In the genomic region with DNA sequence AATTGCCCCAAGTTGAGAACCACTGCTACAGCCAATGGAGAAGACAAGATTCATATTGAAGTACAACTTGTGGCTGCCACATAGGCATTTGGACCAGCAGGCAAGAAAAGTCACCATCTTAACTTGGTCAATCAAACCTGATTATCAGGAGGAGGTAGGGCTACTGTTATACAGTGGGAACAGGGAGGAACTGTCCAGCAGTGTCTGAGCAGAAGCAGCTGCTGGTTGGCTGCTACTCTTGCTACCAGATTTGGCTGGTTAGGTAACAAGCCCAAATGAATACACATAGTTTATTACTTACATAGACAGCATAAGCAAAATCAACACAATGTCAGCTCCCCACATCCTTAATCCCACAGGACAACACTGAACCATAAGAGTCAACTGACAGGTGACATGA, we compare ENCODE assay signal across 3 cellular contexts.
A peak's percentile ranks its signal among the peaks of the same experiment; 100 is the strongest.
TF ChIP-seq lines count a peak whose summit lies in the region.

No MANE protein-coding gene starts in this region.

TF ChIP-seq in GM23338, 12 proteins besides CTCF, POLR2A, EP300 and RAD21:
- TF ChIP-seq, protein P1, sequence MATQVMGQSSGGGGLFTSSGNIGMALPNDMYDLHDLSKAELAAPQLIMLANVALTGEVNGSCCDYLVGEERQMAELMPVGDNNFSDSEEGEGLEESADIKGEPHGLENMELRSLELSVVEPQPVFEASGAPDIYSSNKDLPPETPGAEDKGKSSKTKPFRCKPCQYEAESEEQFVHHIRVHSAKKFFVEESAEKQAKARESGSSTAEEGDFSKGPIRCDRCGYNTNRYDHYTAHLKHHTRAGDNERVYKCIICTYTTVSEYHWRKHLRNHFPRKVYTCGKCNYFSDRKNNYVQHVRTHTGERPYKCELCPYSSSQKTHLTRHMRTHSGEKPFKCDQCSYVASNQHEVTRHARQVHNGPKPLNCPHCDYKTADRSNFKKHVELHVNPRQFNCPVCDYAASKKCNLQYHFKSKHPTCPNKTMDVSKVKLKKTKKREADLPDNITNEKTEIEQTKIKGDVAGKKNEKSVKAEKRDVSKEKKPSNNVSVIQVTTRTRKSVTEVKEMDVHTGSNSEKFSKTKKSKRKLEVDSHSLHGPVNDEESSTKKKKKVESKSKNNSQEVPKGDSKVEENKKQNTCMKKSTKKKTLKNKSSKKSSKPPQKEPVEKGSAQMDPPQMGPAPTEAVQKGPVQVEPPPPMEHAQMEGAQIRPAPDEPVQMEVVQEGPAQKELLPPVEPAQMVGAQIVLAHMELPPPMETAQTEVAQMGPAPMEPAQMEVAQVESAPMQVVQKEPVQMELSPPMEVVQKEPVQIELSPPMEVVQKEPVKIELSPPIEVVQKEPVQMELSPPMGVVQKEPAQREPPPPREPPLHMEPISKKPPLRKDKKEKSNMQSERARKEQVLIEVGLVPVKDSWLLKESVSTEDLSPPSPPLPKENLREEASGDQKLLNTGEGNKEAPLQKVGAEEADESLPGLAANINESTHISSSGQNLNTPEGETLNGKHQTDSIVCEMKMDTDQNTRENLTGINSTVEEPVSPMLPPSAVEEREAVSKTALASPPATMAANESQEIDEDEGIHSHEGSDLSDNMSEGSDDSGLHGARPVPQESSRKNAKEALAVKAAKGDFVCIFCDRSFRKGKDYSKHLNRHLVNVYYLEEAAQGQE (IDR thresholded peaks at IDR 0.05; ENCODE audit: unreplicated experiment): peak; percentile 52
- TF ChIP-seq, protein P2, sequence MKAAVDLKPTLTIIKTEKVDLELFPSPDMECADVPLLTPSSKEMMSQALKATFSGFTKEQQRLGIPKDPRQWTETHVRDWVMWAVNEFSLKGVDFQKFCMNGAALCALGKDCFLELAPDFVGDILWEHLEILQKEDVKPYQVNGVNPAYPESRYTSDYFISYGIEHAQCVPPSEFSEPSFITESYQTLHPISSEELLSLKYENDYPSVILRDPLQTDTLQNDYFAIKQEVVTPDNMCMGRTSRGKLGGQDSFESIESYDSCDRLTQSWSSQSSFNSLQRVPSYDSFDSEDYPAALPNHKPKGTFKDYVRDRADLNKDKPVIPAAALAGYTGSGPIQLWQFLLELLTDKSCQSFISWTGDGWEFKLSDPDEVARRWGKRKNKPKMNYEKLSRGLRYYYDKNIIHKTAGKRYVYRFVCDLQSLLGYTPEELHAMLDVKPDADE (IDR thresholded peaks at IDR 0.05): no peak

TF ChIP-seq in HEK293, 187 proteins besides CTCF, POLR2A, EP300 and RAD21:
- TF ChIP-seq, protein P1 (tag by site-specific recombination; IDR thresholded peaks at IDR 0.05): peak; percentile 89
- no peak for TF ChIP-seq ZNF112 (tag by site-specific recombination; IDR thresholded peaks at IDR 0.05)
- TF ChIP-seq ZNF660 (tag by site-specific recombination; IDR thresholded peaks at IDR 0.05): no peak
TF ChIP-seq in HEK293: peak in this region for 1.

TF ChIP-seq in K562, 482 proteins besides CTCF, POLR2A, EP300 and RAD21:
- TF ChIP-seq CBX5 (IDR thresholded peaks at IDR 0.05; ENCODE audit: borderline replicate concordance, low read depth) (no peak), EHMT2 (IDR thresholded peaks at IDR 0.05) (peak; percentile 36; the same call in 1 of the 2 replicates), ZNF384 (IDR thresholded peaks at IDR 0.05; ENCODE audit: low read depth, low read length) (no peak)
